ENCODE assay signal across 1 cellular context in genomic region chr1:6420594-6421042, GRCh38.
A peak's percentile ranks its signal among the peaks of the same experiment; 100 is the strongest.
TF ChIP-seq lines count a peak whose summit lies in the region.

No MANE protein-coding gene starts in this region.

TF ChIP-seq in HepG2, 621 proteins besides CTCF, POLR2A, EP300 and RAD21:
- 0 out of 2 replicates have a peak, but pooled peaks have one; percentile 87 for TF ChIP-seq EZH2 (conservative IDR thresholded peaks at IDR 0.05; ENCODE audit: low read depth, low read length)
- TF ChIP-seq ELF1 (CRISPR knock-in tag; IDR thresholded peaks at IDR 0.05) = no peak
- no peak for TF ChIP-seq NAIF1 (CRISPR knock-in tag; IDR thresholded peaks at IDR 0.05; ENCODE audit: borderline replicate concordance)
- peak; percentile 72; the same call in 1 of the 2 replicates for TF ChIP-seq MTF2 (CRISPR knock-in tag; IDR thresholded peaks at IDR 0.05; ENCODE audit: borderline replicate concordance)
